Comparison of ENCODE assay signal across 14 cellular contexts in genomic region chr4:124945422-124945821, GRCh38.
DNase-seq lines count a peak whose midpoint lies in the region; ATAC-seq and TF ChIP-seq lines count a peak whose summit lies in the region.
"Had no signal": no experiment of that assay in that cellular context is flagged by ENCODE, and none has a peak within 500 bp of the region (broad histone marks: within the 10 kb centered on the region; RNA-seq: fewer than 3 reads in every experiment).

No MANE protein-coding gene starts in this region.

- peaks cover 3% of the 10 kb centered on the region for H3K9me3 Mint-ChIP-seq in activated T-cell treated with anti-CD3 and anti-CD28 coated beads, Interleukin-2, amount 50 U/mL, for 4 hours

- H3K27ac ChIP-seq in epithelial cell of prostate (peak overlapping the region; percentile 97), upper lobe of right lung (no peak overlapping the region)

- TF ChIP-seq CTCF in Loucy (conservative IDR thresholded peaks at IDR 0.05; ENCODE audit: low read length) (no peak), upper lobe of right lung (IDR thresholded peaks at IDR 0.05) (no peak)

- H3K4me1 Mint-ChIP-seq in activated T-cell treated with anti-CD3 and anti-CD28 coated beads, Interleukin-2, amount 50 U/mL, for 4 hours (ENCODE audit: low read depth): no peaks in the 10 kb centered on the region
- H3K4me1 Mint-ChIP-seq: CD4-positive, alpha-beta memory T cell had no signal

- intact Hi-C loops in upper lobe of right lung (cut with DNase I): no loop called here

- no peaks in the 10 kb centered on the region for H3F3A ChIP-seq in Loucy (ENCODE audit: low read depth)

- no peak for DNase-seq in epithelial cell of prostate (ENCODE audit: low read depth, low spot score)
- no peak for DNase-seq in upper lobe of right lung
- DNase-seq in GDM1 (lab: John Stamatoyannopoulos, UW): no peak
- DNase-seq in activated T-cell treated with anti-CD3 and anti-CD28 coated beads, Interleukin-2, amount 50 U/mL, for 4 hours: no peak
- DNase-seq: activated T-cell treated with anti-CD3 and anti-CD28 coated beads, Interleukin-2, amount 50 U/mL, for 72 hours; CD4-positive, alpha-beta memory T cell; Kasumi-1; NCI-H1694 treated with DMSO at 0.1 percent for 48 hours; NCI-H446 treated with DMSO at 0.1 percent for 48 hours; stimulated activated naive CD8-positive, alpha-beta T cell treated with anti-CD3 and anti-CD28 coated beads, Interleukin-15, Interleukin-2, amounts not matched to agents 100 U/mL and 50 U/mL, for 24 hours had no signal

- no peaks in the 10 kb centered on the region for H3K27me3 Mint-ChIP-seq in activated T-cell treated with anti-CD3 and anti-CD28 coated beads, Interleukin-2, amount 50 U/mL, for 4 hours (ENCODE audit: low read depth)
- H3K27me3 Mint-ChIP-seq: CD4-positive, alpha-beta memory T cell had no signal

- H3K9me3 ChIP-seq in Loucy (ENCODE audit: insufficient read depth, low read depth, low read length) (no peaks in the 10 kb centered on the region), upper lobe of right lung (no peaks in the 10 kb centered on the region)

- H3K9ac ChIP-seq in Loucy (ENCODE audit: low read depth, low read length, poor library complexity, severe bottlenecking): no peak overlapping the region

- H3K9me2 ChIP-seq in Loucy (replicated peaks; ENCODE audit: low read depth, low read length): no peaks in the 10 kb centered on the region

- H3K36me3 ChIP-seq in Loucy (ENCODE audit: insufficient read depth, low read length): no peaks in the 10 kb centered on the region
- H3K36me3 ChIP-seq in upper lobe of right lung: no peaks in the 10 kb centered on the region

- H4K20me1 ChIP-seq in Loucy (ENCODE audit: insufficient read depth, low read length, poor library complexity, severe bottlenecking): no peaks in the 10 kb centered on the region

- H3K4me3 Mint-ChIP-seq in activated T-cell treated with anti-CD3 and anti-CD28 coated beads, Interleukin-2, amount 50 U/mL, for 4 hours: no peak overlapping the region
- H3K4me3 Mint-ChIP-seq: activated T-cell treated with anti-CD3 and anti-CD28 coated beads, Interleukin-2, amount 50 U/mL, for 72 hours; CD4-positive, alpha-beta memory T cell had no signal

- H3K27me3 ChIP-seq in Loucy (ENCODE audit: insufficient read depth, low read length, poor library complexity, severe bottlenecking) (no peaks in the 10 kb centered on the region), upper lobe of right lung (no peaks in the 10 kb centered on the region)

- no peaks in the 10 kb centered on the region for H3K4me1 ChIP-seq in Loucy (ENCODE audit: insufficient read depth, low read length, poor library complexity, severe bottlenecking)
- peaks cover 9% of the 10 kb centered on the region for H3K4me1 ChIP-seq in upper lobe of right lung

- peak overlapping the region; percentile 21 for H3K4me2 ChIP-seq in Loucy (ENCODE audit: low read depth, low read length, poor library complexity, severe bottlenecking)
- H3K4me2 ChIP-seq: smooth muscle cell had no signal

- H3K36me3 Mint-ChIP-seq in activated T-cell treated with anti-CD3 and anti-CD28 coated beads, Interleukin-2, amount 50 U/mL, for 4 hours (ENCODE audit: insufficient read depth): no peaks in the 10 kb centered on the region
- H3K36me3 Mint-ChIP-seq: CD4-positive, alpha-beta memory T cell had no signal

- no peaks in the 10 kb centered on the region for H3K79me2 ChIP-seq in Loucy (ENCODE audit: insufficient read depth, low read length)

- H3K4me3 ChIP-seq in Loucy (ENCODE audit: low read length, poor library complexity, severe bottlenecking) (peak overlapping the region; percentile 14), upper lobe of right lung (peak overlapping the region; percentile 21)
- H3K4me3 ChIP-seq: smooth muscle cell had no signal

- H2AFZ ChIP-seq in Loucy (ENCODE audit: low read length): peak overlapping the region; percentile 14; the same call in 1 of the 2 replicates

- ATAC-seq in GM21619 (IDR thresholded peaks at IDR 0.05; ENCODE audit: unreplicated experiment) (peak; percentile 45), upper lobe of right lung (no peak), HG03442 (IDR thresholded peaks at IDR 0.05; ENCODE audit: unreplicated experiment) (no peak)
- no peak for ATAC-seq in activated T-cell treated with anti-CD3 and anti-CD28 coated beads, Interleukin-2, amount 50 U/mL, for 4 hours
- ATAC-seq: activated T-cell treated with anti-CD3 and anti-CD28 coated beads, Interleukin-2, amount 50 U/mL, for 72 hours; stimulated activated naive CD8-positive, alpha-beta T cell treated with anti-CD3 and anti-CD28 coated beads, Interleukin-15, Interleukin-2, amounts not matched to agents 100 U/mL and 50 U/mL, for 24 hours had no signal
